8 cellular contexts compared by ENCODE assay signal in genomic region chr12:50103767-50104321, GRCh38. TPM values are rescaled to one million over a fixed set of nuclear protein-coding genes. Genes with fewer than 3 reads are reported as not detected.
DNase-seq lines count a peak whose midpoint lies in the region; ATAC-seq and TF ChIP-seq lines count a peak whose summit lies in the region.

Gene GPD1 (plus strand): TSS chr12:50104008. CDS start chr12:50104051, 43 bp downstream.

- peak within 1 kb of the TSS in 5 of 12 donors; percentile 13 to 40 (median 29) for H3K4me3 ChIP-seq in heart left ventricle

- H3K9me3 Mint-ChIP-seq in activated naive CD8-positive, alpha-beta T cell treated with anti-CD3 and anti-CD28 coated beads, Interleukin-2, amount 10 ng/mL, durations not matched to agents 7 days and 5 days = no peaks in the 10 kb centered on the region
- H3K9me3 Mint-ChIP-seq in progenitor cell of endocrine pancreas (ENCODE audit: low read depth) = no peaks in the 10 kb centered on the region

- POLR2A ChIA-PET in activated naive CD8-positive, alpha-beta T cell treated with anti-CD3 and anti-CD28 coated beads, Interleukin-2, amount 10 ng/mL, durations not matched to agents 7 days and 5 days (lab: Charles Lee) = interaction anchor here (2.9 kb wide), 1 partner anchor 8 kb away, joined by 12 read pairs; the partner anchor contains the start of gene COX14

- TF ChIP-seq CTCF in heart left ventricle (IDR thresholded peaks at IDR 0.05) (peak in 1 of 12 donors; percentile 11), progenitor cell of endocrine pancreas (IDR thresholded peaks at IDR 0.05; ENCODE audit: unreplicated experiment) (peak; percentile 14), GM13976 (IDR thresholded peaks at IDR 0.05; ENCODE audit: borderline replicate concordance, control extremely low read depth, extremely low read depth, insufficient read depth, missing control alignments) (no peak)

- WGBS in heart left ventricle, 4 donors = 20 to 32% (median 22%) methylated on average over 13 of the region's 13 CpGs

- no peaks in the 10 kb centered on the region for H3K9me3 ChIP-seq in heart left ventricle

- intact Hi-C loops in heart left ventricle (cut with DNase I) = no loop called here

- H3K4me1 ChIP-seq in heart left ventricle = peaks cover 2 to 36% (median 18%) of the 10 kb centered on the region in 12 donors

- peak in 1 of 2 donors; percentile 28 for TF ChIP-seq POLR2A in heart left ventricle (IDR thresholded peaks at IDR 0.05)

- H3K36me3 ChIP-seq in heart left ventricle = peaks cover 0 to 32% (median 19%) of the 10 kb centered on the region in 9 donors

- no peak within 1 kb of the TSS for H3K4me3 Mint-ChIP-seq in activated naive CD8-positive, alpha-beta T cell treated with anti-CD3 and anti-CD28 coated beads, Interleukin-2, amount 10 ng/mL, durations not matched to agents 7 days and 5 days
- H3K4me3 Mint-ChIP-seq in progenitor cell of endocrine pancreas (ENCODE audit: low read depth) = no peak within 1 kb of the TSS

- H3K27me3 Mint-ChIP-seq in activated naive CD8-positive, alpha-beta T cell treated with anti-CD3 and anti-CD28 coated beads, Interleukin-2, amount 10 ng/mL, durations not matched to agents 7 days and 5 days = no peaks in the 10 kb centered on the region
- peaks cover 7% of the 10 kb centered on the region for H3K27me3 Mint-ChIP-seq in progenitor cell of endocrine pancreas

- H3K36me3 Mint-ChIP-seq in activated naive CD8-positive, alpha-beta T cell treated with anti-CD3 and anti-CD28 coated beads, Interleukin-2, amount 10 ng/mL, durations not matched to agents 7 days and 5 days = peaks cover 9% of the 10 kb centered on the region
- peaks cover 9% of the 10 kb centered on the region for H3K36me3 Mint-ChIP-seq in progenitor cell of endocrine pancreas (ENCODE audit: insufficient read depth)

- H3K27ac ChIP-seq in heart left ventricle = peak within 1 kb of the TSS in 5 of 12 donors; percentile 6 to 56 (median 27)

- no peaks in the 10 kb centered on the region for H3K27me3 ChIP-seq in heart left ventricle

- H3K27ac Mint-ChIP-seq in activated naive CD8-positive, alpha-beta T cell treated with anti-CD3 and anti-CD28 coated beads, Interleukin-2, amount 10 ng/mL, durations not matched to agents 7 days and 5 days = no peak within 1 kb of the TSS
- peak within 1 kb of the TSS; percentile 29 for H3K27ac Mint-ChIP-seq in progenitor cell of endocrine pancreas

- in situ Hi-C loops in GM13976 (cut with MboI; ENCODE audit: low sequenced_read_pairs, unreplicated experiment) = no loop called here

- DNase-seq in COR-L47 (lab: John Stamatoyannopoulos, UW) = peak; percentile 79
- DNase-seq in NCI-H1092 treated with DMSO at 0.1 percent for 48 hours (lab: John Stamatoyannopoulos, UW) = peak; percentile 57
- DNase-seq in activated naive CD8-positive, alpha-beta T cell treated with anti-CD3 and anti-CD28 coated beads, Interleukin-2, amount 10 ng/mL, durations not matched to agents 7 days and 5 days = no peak
- peak; percentile 61 to 81 (median 77) for DNase-seq in heart left ventricle
- peak; percentile 37 for DNase-seq in progenitor cell of endocrine pancreas (ENCODE audit: low spot score, unreplicated experiment)
- no peak for DNase-seq in GM13976 (ENCODE audit: low spot score)

- ATAC-seq in activated naive CD8-positive, alpha-beta T cell treated with anti-CD3 and anti-CD28 coated beads, Interleukin-2, amount 10 ng/mL, durations not matched to agents 7 days and 5 days (ENCODE audit: low read depth) = peak; percentile 51
- ATAC-seq in heart left ventricle (peak; percentile 87 to 94 (median 91)), GM21737 (IDR thresholded peaks at IDR 0.05; ENCODE audit: unreplicated experiment) (no peak), HG02870 (IDR thresholded peaks at IDR 0.05; ENCODE audit: unreplicated experiment) (no peak)

- H3K4me1 Mint-ChIP-seq in activated naive CD8-positive, alpha-beta T cell treated with anti-CD3 and anti-CD28 coated beads, Interleukin-2, amount 10 ng/mL, durations not matched to agents 7 days and 5 days = peaks cover 2% of the 10 kb centered on the region
- H3K4me1 Mint-ChIP-seq in progenitor cell of endocrine pancreas (ENCODE audit: low read depth) = peaks cover 18% of the 10 kb centered on the region

RNA-seq across cellular contexts. Expression of gene GPD1, which starts in this region (rescaled TPM):
- under 1 TPM; 0.33 to 0.91 TPM for total RNA-seq in activated naive CD8-positive, alpha-beta T cell treated with anti-CD3 and anti-CD28 coated beads, Interleukin-2, amount 10 ng/mL, durations not matched to agents 7 days and 5 days
- total RNA-seq in heart left ventricle = 10 to 100 TPM in 4 of 9 donors, 1 to 10 TPM in 5; 7.4 to 75.8 (median 9.7) TPM
- polyA plus RNA-seq in heart left ventricle = 10 to 100 TPM in 1 of 2 donors, 1 to 10 TPM in 1; 10.0 to 18.1 TPM
- 2.0 and 2.1 TPM in 2 replicates for total RNA-seq in progenitor cell of endocrine pancreas

Comparison
In these comparisons a context has a peak if more than half of its experiments do, and no peak if none do; other contexts are left out.
1. Peak in ATAC-seq in activated naive CD8-positive, alpha-beta T cell treated with anti-CD3 and anti-CD28 coated beads, Interleukin-2, amount 10 ng/mL, durations not matched to agents 7 days and 5 days; RNA of the gene not detected or under 1 TPM.
2. DNase-seq: peak in COR-L47 (single experiment), NCI-H1092 treated with DMSO at 0.1 percent for 48 hours (single experiment), heart left ventricle (5 of 5) and progenitor cell of endocrine pancreas (single experiment); none in activated naive CD8-positive, alpha-beta T cell treated with anti-CD3 and anti-CD28 coated beads, Interleukin-2, amount 10 ng/mL, durations not matched to agents 7 days and 5 days (single experiment) and GM13976 (single experiment).
3. ATAC-seq: peak in heart left ventricle (4 of 4); none in GM21737 (single experiment) and HG02870 (single experiment).